Comparison of ENCODE assay signal across 34 cellular contexts in the genomic region with DNA sequence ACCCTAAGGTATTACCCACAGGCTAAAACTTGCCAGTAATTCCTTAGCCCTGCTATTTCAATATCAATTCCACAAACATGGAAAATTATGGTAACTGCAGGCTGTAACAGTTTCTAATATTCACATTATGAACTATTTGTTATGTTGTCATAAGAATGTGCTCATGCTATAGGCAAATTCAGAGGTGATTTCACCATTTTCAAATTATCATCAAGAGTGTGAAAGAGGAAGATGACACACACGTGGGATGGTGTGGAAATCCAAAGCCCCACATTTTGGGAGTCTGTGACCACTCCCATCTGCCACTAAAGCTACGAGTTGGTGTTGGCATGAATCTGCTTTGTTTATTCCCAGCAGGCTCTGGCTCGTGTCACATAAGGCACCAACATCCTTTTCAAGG. TPM values are rescaled to one million over a fixed set of nuclear protein-coding genes. Genes with fewer than 3 reads are reported as not detected.
DNase-seq lines count a peak whose midpoint lies in the region; ATAC-seq, FAIRE-seq and TF ChIP-seq lines count a peak whose summit lies in the region.
"Had no signal": no experiment of that assay in that cellular context is flagged by ENCODE, and none has a peak within 500 bp of the region (broad histone marks: within the 10 kb centered on the region; RNA-seq: fewer than 3 reads in every experiment).

No MANE protein-coding gene starts in this region.

- H3K27ac Mint-ChIP-seq in naive thymus-derived CD4-positive, alpha-beta T cell, result no peak overlapping the region
- H3K27ac Mint-ChIP-seq: nephron progenitor cell; stimulated activated naive B cell treated with anti-CD40 and anti-IgM and Interleukin-4, amounts not matched to agents 10 μg/mL and 1 μg/mL and 100 μg/mL, for 72 hours; T-helper 1 cell treated with Interleukin-12 subunit alpha and Interleukin-12 subunit beta and Interleukin-4 antibody, amounts not matched to agents 30 μg/mL and 1 μg/mL, for 36 hours had no signal

- TF ChIP-seq CTCF in A549 (IDR thresholded peaks at IDR 0.05) (no peak), HL-60 (IDR thresholded peaks at IDR 0.05; ENCODE audit: insufficient read depth, low read length) (no peak)

- intact Hi-C loops in naive thymus-derived CD4-positive, alpha-beta T cell (cut with micrococcal nuclease), result no loop called here

- no peak overlapping the region for H3K4me3 Mint-ChIP-seq in naive thymus-derived CD4-positive, alpha-beta T cell
- H3K4me3 Mint-ChIP-seq: nephron progenitor cell; stimulated activated naive B cell treated with anti-CD40 and anti-IgM and Interleukin-4, amounts not matched to agents 10 μg/mL and 1 μg/mL and 100 μg/mL, for 72 hours; T-helper 1 cell treated with Interleukin-12 subunit alpha and Interleukin-12 subunit beta and Interleukin-4 antibody, amounts not matched to agents 30 μg/mL and 1 μg/mL, for 36 hours had no signal

- H3K9me3 Mint-ChIP-seq in naive thymus-derived CD4-positive, alpha-beta T cell, result peaks cover 0 to 4% (median 0%) of the 10 kb centered on the region in 11 donors
- H3K9me3 Mint-ChIP-seq: stimulated activated naive B cell treated with anti-CD40 and anti-IgM and Interleukin-4, amounts not matched to agents 10 μg/mL and 1 μg/mL and 100 μg/mL, for 72 hours; T-helper 1 cell treated with Interleukin-12 subunit alpha and Interleukin-12 subunit beta and Interleukin-4 antibody, amounts not matched to agents 30 μg/mL and 1 μg/mL, for 36 hours had no signal

- ATAC-seq in A549, result no peak
- peak; percentile 26 for ATAC-seq in naive thymus-derived CD4-positive, alpha-beta T cell
- ATAC-seq: activated CD4-positive, CD25-positive, alpha-beta regulatory T cell treated with anti-CD3 and anti-CD28 coated beads, Interleukin-2, amount 50 U/mL, for 24 hours; left colon; mucosa of descending colon; stimulated activated naive B cell treated with anti-CD40 and anti-IgM and Interleukin-4, amounts not matched to agents 10 μg/mL and 1 μg/mL and 100 μg/mL, for 72 hours had no signal

- H3K36me3 Mint-ChIP-seq in naive thymus-derived CD4-positive, alpha-beta T cell, result peaks cover 0 to 41% (median 14%) of the 10 kb centered on the region in 5 donors

- peak; percentile 61 for FAIRE-seq in A549 (lab: Jason Lieb, UNC)
- FAIRE-seq: GM12891, urothelium cell line had no signal

- no peaks in the 10 kb centered on the region for H3K4me1 ChIP-seq in A549
- no peaks in the 10 kb centered on the region for H3K4me1 ChIP-seq in naive thymus-derived CD4-positive, alpha-beta T cell (ENCODE audit: control insufficient read depth in 2 of 2, insufficient read depth in 2 of 2, low read length in 2 of 2)
- H3K4me1 ChIP-seq: breast epithelium, testis had no signal

- peaks cover 0 to 10% (median 4%) of the 10 kb centered on the region in 7 donors for H3K4me1 Mint-ChIP-seq in naive thymus-derived CD4-positive, alpha-beta T cell
- H3K4me1 Mint-ChIP-seq: nephron progenitor cell had no signal

- WGBS in A549 (ENCODE audit: missing lambda C conversion rate), result 68% methylated on average over 3 of the region's 3 CpGs

- no peak for TF ChIP-seq POLR2A in A549 (IDR thresholded peaks at IDR 0.05; ENCODE audit: low read length)

- H3K27me3 ChIP-seq in HL-60 (ENCODE audit: insufficient read depth, poor library complexity, severe bottlenecking), result no peaks in the 10 kb centered on the region
- H3K27me3 ChIP-seq in naive thymus-derived CD4-positive, alpha-beta T cell (ENCODE audit: control insufficient read depth in 2 of 2, insufficient read depth in 2 of 2, low read length in 2 of 2), result no peaks in the 10 kb centered on the region
- H3K27me3 ChIP-seq: breast epithelium, testis had no signal

- TF ChIP-seq EP300 in A549 (IDR thresholded peaks at IDR 0.05), result no peak

- H3K4me3 ChIP-seq in A549 (no peak overlapping the region), HL-60 (replicated peaks; ENCODE audit: insufficient read depth, low read length) (no peak overlapping the region)
- H3K4me3 ChIP-seq in naive thymus-derived CD4-positive, alpha-beta T cell (ENCODE audit: low read length), result no peak overlapping the region
- H3K4me3 ChIP-seq: breast epithelium, mucosa of descending colon, testis had no signal

- CTCF ChIA-PET in A549 (lab: Yijun Ruan, JAX), result interaction anchor here (1.3 to 8.5 kb wide), 6 partner anchors 22 to 297 kb away, joined by 3 to 161 read pairs (median 14); partner anchors contain the start of genes STAT6 and ZBTB39
- CTCF ChIA-PET in naive thymus-derived CD4-positive, alpha-beta T cell (lab: Charles Lee), result interaction anchor here (0.6 to 11.2 kb wide), 2 partner anchors 48 to 471 kb away, joined by 3 to 241 read pairs; partner anchors contain the start of gene ZBTB39

- no peak overlapping the region for H3K27ac ChIP-seq in A549
- H3K27ac ChIP-seq in HL-60 (replicated peaks), result no peak overlapping the region; the same call in 1 of the 2 replicates
- H3K27ac ChIP-seq in naive thymus-derived CD4-positive, alpha-beta T cell (ENCODE audit: low read depth, low read length), result no peak overlapping the region
- no peak overlapping the region for H3K27ac ChIP-seq in substantia nigra (ENCODE audit: low read depth, low read length, poor library complexity, severe bottlenecking)
- H3K27ac ChIP-seq: breast epithelium had no signal

- H3K36me3 ChIP-seq in naive thymus-derived CD4-positive, alpha-beta T cell (ENCODE audit: control insufficient read depth in 2 of 3, insufficient read depth in 3 of 3, low read length in 3 of 3), result peaks cover 0 to 37% (median 0%) of the 10 kb centered on the region in 3 experiments

- TF ChIP-seq RAD21 in A549 (conservative IDR thresholded peaks at IDR 0.05 in 1 of 2, IDR thresholded peaks at IDR 0.05 in 1 of 2), result no peak

- H3K9me3 ChIP-seq in A549, result no peaks in the 10 kb centered on the region
- no peaks in the 10 kb centered on the region for H3K9me3 ChIP-seq in naive thymus-derived CD4-positive, alpha-beta T cell (ENCODE audit: control insufficient read depth in 2 of 3, low read length in 3 of 3)
- H3K9me3 ChIP-seq: breast epithelium, mucosa of descending colon, SK-N-SH, testis had no signal

- H3K4me2 ChIP-seq in A549, result no peak overlapping the region
- H3K4me2 ChIP-seq: SK-N-SH had no signal

- H3K27me3 Mint-ChIP-seq in naive thymus-derived CD4-positive, alpha-beta T cell, result no peaks in the 10 kb centered on the region
- H3K27me3 Mint-ChIP-seq: stimulated activated naive B cell treated with anti-CD40 and anti-IgM and Interleukin-4, amounts not matched to agents 10 μg/mL and 1 μg/mL and 100 μg/mL, for 72 hours had no signal

- POLR2A ChIA-PET in A549 (lab: Yijun Ruan, JAX), result no interaction called here
- POLR2A ChIA-PET in naive thymus-derived CD4-positive, alpha-beta T cell (lab: Charles Lee), result interaction anchor here (0.5 to 2.2 kb wide), 4 partner anchors 8 to 22 kb away, joined by 3 to 5 read pairs (median 4); no protein-coding TSS in a partner anchor

- DNase-seq in A549 (ENCODE audit: low read depth in 1 of 2, low spot score in 1 of 2), result no peak
- DNase-seq in HL-60 (ENCODE audit: low read depth in 1 of 2, low spot score in 1 of 2), result peak; percentile 65 to 70
- peak; percentile 25 for DNase-seq in OCI-M1 (lab: John Stamatoyannopoulos, UW)
- DNase-seq in naive thymus-derived CD4-positive, alpha-beta T cell, result no peak
- no peak for DNase-seq in germinal center (ENCODE audit: low spot score)
- no peak for DNase-seq in amniotic stem cell (lab: John Stamatoyannopoulos, UW)
- no peak for DNase-seq in stimulated activated naive CD4-positive, alpha-beta T cell treated with Interleukin-2 at 50 U/mL for 16 hours (lab: John Stamatoyannopoulos, UW)
- DNase-seq in substantia nigra (lab: John Stamatoyannopoulos, UW), result no peak
- DNase-seq: activated CD4-positive, alpha-beta T cell treated with anti-CD3 and anti-CD28 coated beads, Interleukin-2, amount 50 U/mL, for 4 hours; activated naive CD4-positive, alpha-beta T cell treated with Interleukin-2 at 50 U/mL for 16 hours; anterior cingulate cortex; left colon; mammary epithelial cell; mucosa of descending colon; NCI-H1092 treated with DMSO at 0.1 percent for 48 hours; NCI-H1694 treated with DMSO at 0.1 percent for 48 hours; NCI-H446 treated with DMSO at 0.1 percent for 48 hours; NCI-H774; nephron progenitor cell; SK-N-SH; stimulated activated naive B cell treated with anti-CD40 and anti-IgM and Interleukin-4, amounts not matched to agents 10 μg/mL and 1 μg/mL and 100 μg/mL, for 72 hours; testis had no signal

RNA-seq across cellular contexts. Expression of gene MYO1A, which starts 5.9 kb away (rescaled TPM):
- polyA plus RNA-seq in A549 (2011; rRNA removed) (1.9 and 3.1 TPM in 2 replicates), A549 (2017; fragmentation: RNase III; extraction: RNeasy Plus Mini Kit Qiagen cat#74134 plus additional on column Dnase treatment) (0.17 to 0.67 TPM (median 0.50 TPM) in 3 replicates)
- polyA plus RNA-seq in A549 (2012; cell fraction: cytosol; rRNA removed), result 0.13 and 0.17 TPM in 2 replicates
- polyA plus RNA-seq in A549 (2012; cell fraction: nucleus; rRNA removed), result 0.61 and 0.74 TPM in 2 replicates
- 4.8 and 5.6 TPM in 2 replicates for polyA minus RNA-seq in A549 (2011; rRNA and poly(A)+ RNA removed)
- 1 to 10 TPM; 1.3 to 2.3 (median 1.9) TPM for total RNA-seq in naive thymus-derived CD4-positive, alpha-beta T cell
- polyA plus RNA-seq in naive thymus-derived CD4-positive, alpha-beta T cell, result under 1 TPM; 0.56 to 0.68 TPM
- total RNA-seq: epithelial cell of proximal tubule, mammary epithelial cell, osteocyte, renal cortical epithelial cell, skeletal muscle tissue had no signal
- polyA plus RNA-seq: SK-N-SH had no signal

RNA-seq across cellular contexts. Expression of gene NEMP1, which starts 22.8 kb away (rescaled TPM):
- 24.7 and 28.4 TPM in 2 replicates for polyA plus RNA-seq in A549 (2011; rRNA removed)
- polyA plus RNA-seq in A549 (2012; cell fraction: cytosol; rRNA removed), result 7.3 and 8.7 TPM in 2 replicates
- polyA plus RNA-seq in A549 (2012; cell fraction: nucleus; rRNA removed), result 10.8 and 20.7 TPM in 2 replicates
- polyA plus RNA-seq in A549 (2017; fragmentation: RNase III; extraction: RNeasy Plus Mini Kit Qiagen cat#74134 plus additional on column Dnase treatment), result 11.9 to 13.2 TPM (median 12.7 TPM) in 3 replicates
- polyA minus RNA-seq in A549 (2011; rRNA and poly(A)+ RNA removed), result 14.0 and 15.9 TPM in 2 replicates
- total RNA-seq in naive thymus-derived CD4-positive, alpha-beta T cell, result 10 to 100 TPM; 13.1 to 47.6 (median 29.3) TPM
- polyA plus RNA-seq in naive thymus-derived CD4-positive, alpha-beta T cell, result 1 to 10 TPM; 2.9 to 7.4 TPM

RNA-seq across cellular contexts. Expression of gene NAB2, which starts 33.1 kb away (rescaled TPM):
- polyA plus RNA-seq in A549 (2011; rRNA removed), result 8.6 and 10.1 TPM in 2 replicates
- 10.6 and 15.3 TPM in 2 replicates for polyA plus RNA-seq in A549 (2012; cell fraction: cytosol; rRNA removed)
- polyA plus RNA-seq in A549 (2012; cell fraction: nucleus; rRNA removed), result 17.8 and 22.4 TPM in 2 replicates
- polyA plus RNA-seq in A549 (2017; fragmentation: RNase III; extraction: RNeasy Plus Mini Kit Qiagen cat#74134 plus additional on column Dnase treatment), result 7.0 to 9.8 TPM (median 7.8 TPM) in 3 replicates
- polyA minus RNA-seq in A549 (2011; rRNA and poly(A)+ RNA removed), result 10.3 and 14.3 TPM in 2 replicates
- 10 to 100 TPM in 3 of 5 experiments, 1 to 10 TPM in 2; 5.7 to 22.4 (median 15.5) TPM for total RNA-seq in naive thymus-derived CD4-positive, alpha-beta T cell
- polyA plus RNA-seq in naive thymus-derived CD4-positive, alpha-beta T cell, result 1 to 10 TPM in 1 of 2 donors, under 1 TPM in 1; 0.46 to 2.8 TPM

RNA-seq across cellular contexts. Expression of gene TAC3, which starts 39.5 kb away (rescaled TPM):
- polyA plus RNA-seq in A549 (2011; rRNA removed) (0.16 and 0.26 TPM in 2 replicates), A549 (2017; fragmentation: RNase III; extraction: RNeasy Plus Mini Kit Qiagen cat#74134 plus additional on column Dnase treatment) (not detected in 3 replicates)
- 0.05 TPM in 1 of 2 replicates, not detected in the other for polyA plus RNA-seq in A549 (2012; cell fraction: cytosol; rRNA removed)
- 0.34 and 0.76 TPM in 2 replicates for polyA plus RNA-seq in A549 (2012; cell fraction: nucleus; rRNA removed)
- polyA minus RNA-seq in A549 (2011; rRNA and poly(A)+ RNA removed), result 0.66 TPM in 1 of 2 replicates, not detected in the other
- total RNA-seq in naive thymus-derived CD4-positive, alpha-beta T cell, result 1 to 10 TPM in 1 of 5 experiments, under 1 TPM in 3, not detected in 1; 0.49 to 1.1 (median 0.74) TPM
- not detected for polyA plus RNA-seq in naive thymus-derived CD4-positive, alpha-beta T cell
- total RNA-seq: A673, breast epithelium, epithelial cell of proximal tubule, mammary epithelial cell, OCI-LY7, osteocyte, renal cortical epithelial cell, skeletal muscle tissue had no signal
- polyA plus RNA-seq: BJ, mammary epithelial cell, SK-N-SH had no signal

RNA-seq across cellular contexts. Expression of gene ZBTB39, which starts 49.5 kb away (rescaled TPM):
- 9.5 and 9.8 TPM in 2 replicates for polyA plus RNA-seq in A549 (2011; rRNA removed)
- polyA plus RNA-seq in A549 (2012; cell fraction: cytosol; rRNA removed), result 4.6 and 5.2 TPM in 2 replicates
- polyA plus RNA-seq in A549 (2012; cell fraction: nucleus; rRNA removed), result 4.3 and 5.4 TPM in 2 replicates
- polyA plus RNA-seq in A549 (2017; fragmentation: RNase III; extraction: RNeasy Plus Mini Kit Qiagen cat#74134 plus additional on column Dnase treatment), result 4.3 to 4.7 TPM (median 4.5 TPM) in 3 replicates
- polyA minus RNA-seq in A549 (2011; rRNA and poly(A)+ RNA removed), result 17.6 and 21.0 TPM in 2 replicates
- total RNA-seq in naive thymus-derived CD4-positive, alpha-beta T cell, result 10 to 100 TPM in 3 of 5 experiments, 1 to 10 TPM in 2; 5.8 to 12.9 (median 10.7) TPM
- 1 to 10 TPM; 2.2 to 3.2 TPM for polyA plus RNA-seq in naive thymus-derived CD4-positive, alpha-beta T cell

Comparison
In these comparisons a context has a peak if more than half of its experiments do, and no peak if none do; other contexts are left out.
1. DNase-seq: peak in HL-60 (2 of 2) and OCI-M1 (single experiment); none in A549 (0 of 2), naive thymus-derived CD4-positive, alpha-beta T cell (0 of 9), germinal center (single experiment), amniotic stem cell (single experiment), stimulated activated naive CD4-positive, alpha-beta T cell treated with Interleukin-2 at 50 U/mL for 16 hours (single experiment) and substantia nigra (0 of 49).